Comparison of ENCODE assay signal across 13 cellular contexts in the genomic region with DNA sequence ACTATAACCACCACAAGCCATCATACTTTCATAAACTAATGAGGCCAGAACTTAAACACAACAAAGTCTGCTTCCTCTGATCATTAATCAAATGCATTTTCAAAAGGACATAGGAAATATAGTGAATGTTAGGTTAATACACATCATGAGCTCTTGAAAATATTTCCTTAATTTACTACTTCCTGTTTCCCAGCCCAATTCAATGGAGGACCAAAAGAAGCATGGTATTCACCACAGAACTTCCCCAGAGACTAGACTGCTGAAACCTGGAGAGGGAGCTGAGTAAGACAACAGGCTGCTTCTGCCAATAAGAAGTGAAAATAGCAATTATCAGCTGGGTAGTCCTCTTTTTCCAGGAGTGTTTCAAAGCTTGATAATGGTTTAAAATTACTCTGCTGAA.
DNase-seq lines count a peak whose midpoint lies in the region; ATAC-seq and TF ChIP-seq lines count a peak whose summit lies in the region.
"Had no signal": no experiment of that assay in that cellular context is flagged by ENCODE, and none has a peak within 500 bp of the region (broad histone marks: within the 10 kb centered on the region; RNA-seq: fewer than 3 reads in every experiment).

No MANE protein-coding gene starts in this region.

- no peaks in the 10 kb centered on the region for H4K20me1 ChIP-seq in fibroblast of lung (ENCODE audit: control insufficient read depth, extremely low read depth, insufficient read depth, low read length)
- no peaks in the 10 kb centered on the region for H4K20me1 ChIP-seq in osteoblast (ENCODE audit: insufficient read depth, low read length)

- DNase-seq in GM04504 (ENCODE audit: low read depth), result peak; percentile 42
- peak; percentile 20 for DNase-seq in NCI-H226
- DNase-seq in fibroblast of lung (ENCODE audit: low read depth in 2 of 2), result peak; percentile 21 to 70
- no peak for DNase-seq in osteoblast (ENCODE audit: insufficient read length, low spot score, missing footprints)
- DNase-seq in activated CD4-positive, alpha-beta T cell treated with anti-CD3 and anti-CD28 coated beads for 4 hours, result no peak
- DNase-seq in NCI-H187 (lab: John Stamatoyannopoulos, UW), result no peak
- DNase-seq: COR-L47, KG1, NCI-H2227 treated with DMSO at 0.1 percent for 48 hours, thyroid gland had no signal

- ATAC-seq in HG03135 (IDR thresholded peaks at IDR 0.05; ENCODE audit: unreplicated experiment), result no peak
- ATAC-seq: activated naive CD4-positive, alpha-beta T cell treated with anti-CD3 and anti-CD28 coated beads, Interleukin-2, amount 50 U/mL, for 72 hours; foreskin keratinocyte had no signal

- TF ChIP-seq CTCF in fibroblast of lung (conservative IDR thresholded peaks at IDR 0.05 in 1 of 2, IDR thresholded peaks at IDR 0.05 in 1 of 2; ENCODE audit: low read depth in 1 of 2, low read length in 2 of 2) (no peak), osteoblast (IDR thresholded peaks at IDR 0.05; ENCODE audit: extremely low read depth, low read depth, low read length) (no peak)

- H3K4me1 ChIP-seq in fibroblast of lung (ENCODE audit: control insufficient read depth, extremely low read depth, insufficient read depth, low read length) (peaks cover 2% of the 10 kb centered on the region), osteoblast (ENCODE audit: insufficient read depth, low read length) (peaks cover 18% of the 10 kb centered on the region)
- H3K4me1 ChIP-seq: foreskin keratinocyte had no signal

- H3K4me3 ChIP-seq in fibroblast of lung (replicated peaks in 1 of 4; ENCODE audit: control extremely low read depth in 1 of 4, insufficient read depth in 1 of 4, low read depth in 3 of 4, low read length in 4 of 4) (no peak overlapping the region), osteoblast (ENCODE audit: insufficient read depth, low read length) (no peak overlapping the region)
- H3K4me3 ChIP-seq: thyroid gland had no signal

- no peaks in the 10 kb centered on the region for H3K27me3 ChIP-seq in fibroblast of lung (ENCODE audit: control insufficient read depth, insufficient read depth, low read length)
- H3K27me3 ChIP-seq in osteoblast (ENCODE audit: insufficient read depth, low read length), result no peaks in the 10 kb centered on the region
- H3K27me3 ChIP-seq: foreskin keratinocyte, thyroid gland had no signal

- H3K36me3 ChIP-seq in fibroblast of lung (ENCODE audit: control insufficient read depth, insufficient read depth, low read length), result no peaks in the 10 kb centered on the region
- H3K36me3 ChIP-seq in osteoblast (ENCODE audit: insufficient read depth, low read length), result no peaks in the 10 kb centered on the region
- H3K36me3 ChIP-seq: thyroid gland had no signal

- no peak overlapping the region for H3K4me2 ChIP-seq in fibroblast of lung (ENCODE audit: extremely low read depth, insufficient read depth, low read length)
- peak overlapping the region; percentile 23 for H3K4me2 ChIP-seq in osteoblast (ENCODE audit: insufficient read depth, low read length)

- H3K9me3 ChIP-seq in fibroblast of lung (ENCODE audit: control insufficient read depth, insufficient read depth, low read depth, low read length) (no peaks in the 10 kb centered on the region), osteoblast (ENCODE audit: low read depth, low read length) (no peaks in the 10 kb centered on the region)
- H3K9me3 ChIP-seq: thyroid gland had no signal

- no peak overlapping the region for H3K27ac ChIP-seq in fibroblast of lung (ENCODE audit: insufficient read depth, low read length)
- peak overlapping the region; percentile 69 for H3K27ac ChIP-seq in osteoblast (ENCODE audit: low read depth, low read length)
- H3K27ac ChIP-seq: foreskin keratinocyte, thyroid gland had no signal

- H2AFZ ChIP-seq in fibroblast of lung (ENCODE audit: low read length) (no peak overlapping the region), osteoblast (ENCODE audit: low read length) (no peak overlapping the region)

- H3K9ac ChIP-seq in fibroblast of lung (ENCODE audit: insufficient read depth, low read length), result no peak overlapping the region

- no peaks in the 10 kb centered on the region for H3K79me2 ChIP-seq in fibroblast of lung (ENCODE audit: control insufficient read depth, insufficient read depth, low read length)
- no peaks in the 10 kb centered on the region for H3K79me2 ChIP-seq in osteoblast (ENCODE audit: insufficient read depth, low read length)

Comparison
In these comparisons a context has a peak if more than half of its experiments do, and no peak if none do; other contexts are left out.
1. DNase-seq: peak in GM04504 (single experiment), NCI-H226 (single experiment) and fibroblast of lung (2 of 2); none in osteoblast (single experiment), activated CD4-positive, alpha-beta T cell treated with anti-CD3 and anti-CD28 coated beads for 4 hours (0 of 2) and NCI-H187 (0 of 2).